In the genomic region with DNA sequence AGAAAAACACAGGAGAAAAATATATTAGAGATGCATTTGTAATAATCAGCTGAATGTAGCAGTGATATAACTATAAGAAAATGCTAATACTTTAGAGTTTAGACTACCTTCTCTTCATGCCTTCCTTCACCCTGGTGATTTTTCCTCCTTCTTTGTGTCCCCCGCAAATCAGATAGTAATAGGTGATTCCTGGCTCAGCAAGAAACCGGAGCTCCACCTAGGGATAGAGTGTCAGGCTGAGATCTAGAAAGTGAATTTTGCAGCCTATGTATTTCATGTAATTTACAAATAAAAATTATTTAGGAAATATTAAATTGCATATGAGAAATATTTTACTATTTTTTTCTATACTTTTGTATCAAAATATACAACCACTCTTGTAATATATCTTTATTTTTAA, we compare ENCODE assay signal across 1 cellular context.
TF ChIP-seq lines count a peak whose summit lies in the region.

No MANE protein-coding gene starts in this region.

TF ChIP-seq in GM12878, 131 proteins besides CTCF, POLR2A, EP300 and RAD21 (continued from another document):
- no peak for TF ChIP-seq ZBTB11 (CRISPR knock-in tag; IDR thresholded peaks at IDR 0.05)
- no peak for TF ChIP-seq NRF1 (conservative IDR thresholded peaks at IDR 0.05; ENCODE audit: low read depth, low read length)
- no peak for TF ChIP-seq E2F4 (IDR thresholded peaks at IDR 0.05; ENCODE audit: low read depth, low read length)
- TF ChIP-seq ZSCAN29 (IDR thresholded peaks at IDR 0.05) = no peak
- TF ChIP-seq MTA3 (IDR thresholded peaks at IDR 0.05; ENCODE audit: borderline replicate concordance, low read length) = no peak
- no peak for TF ChIP-seq BCL11A (IDR thresholded peaks at IDR 0.05; ENCODE audit: low read depth, low read length)
- no peak for TF ChIP-seq CREM (IDR thresholded peaks at IDR 0.05; ENCODE audit: low read depth)
- TF ChIP-seq ZNF384 (IDR thresholded peaks at IDR 0.05; ENCODE audit: borderline replicate concordance, low read depth, low read length) = no peak
- no peak for TF ChIP-seq SMAD5 (IDR thresholded peaks at IDR 0.05; ENCODE audit: low read depth)
- TF ChIP-seq, protein P1, sequence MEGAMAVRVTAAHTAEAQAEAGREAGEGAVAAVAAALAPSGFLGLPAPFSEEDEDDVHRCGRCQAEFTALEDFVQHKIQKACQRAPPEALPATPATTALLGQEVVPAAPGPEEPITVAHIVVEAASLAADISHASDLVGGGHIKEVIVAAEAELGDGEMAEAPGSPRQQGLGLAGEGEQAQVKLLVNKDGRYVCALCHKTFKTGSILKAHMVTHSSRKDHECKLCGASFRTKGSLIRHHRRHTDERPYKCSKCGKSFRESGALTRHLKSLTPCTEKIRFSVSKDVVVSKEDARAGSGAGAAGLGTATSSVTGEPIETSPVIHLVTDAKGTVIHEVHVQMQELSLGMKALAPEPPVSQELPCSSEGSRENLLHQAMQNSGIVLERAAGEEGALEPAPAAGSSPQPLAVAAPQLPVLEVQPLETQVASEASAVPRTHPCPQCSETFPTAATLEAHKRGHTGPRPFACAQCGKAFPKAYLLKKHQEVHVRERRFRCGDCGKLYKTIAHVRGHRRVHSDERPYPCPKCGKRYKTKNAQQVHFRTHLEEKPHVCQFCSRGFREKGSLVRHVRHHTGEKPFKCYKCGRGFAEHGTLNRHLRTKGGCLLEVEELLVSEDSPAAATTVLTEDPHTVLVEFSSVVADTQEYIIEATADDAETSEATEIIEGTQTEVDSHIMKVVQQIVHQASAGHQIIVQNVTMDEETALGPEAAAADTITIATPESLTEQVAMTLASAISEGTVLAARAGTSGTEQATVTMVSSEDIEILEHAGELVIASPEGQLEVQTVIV (IDR thresholded peaks at IDR 0.05; ENCODE audit: borderline replicate concordance, partially characterized antibody) = no peak
